Comparison of ENCODE assay signal across 2 cellular contexts in the genomic region with DNA sequence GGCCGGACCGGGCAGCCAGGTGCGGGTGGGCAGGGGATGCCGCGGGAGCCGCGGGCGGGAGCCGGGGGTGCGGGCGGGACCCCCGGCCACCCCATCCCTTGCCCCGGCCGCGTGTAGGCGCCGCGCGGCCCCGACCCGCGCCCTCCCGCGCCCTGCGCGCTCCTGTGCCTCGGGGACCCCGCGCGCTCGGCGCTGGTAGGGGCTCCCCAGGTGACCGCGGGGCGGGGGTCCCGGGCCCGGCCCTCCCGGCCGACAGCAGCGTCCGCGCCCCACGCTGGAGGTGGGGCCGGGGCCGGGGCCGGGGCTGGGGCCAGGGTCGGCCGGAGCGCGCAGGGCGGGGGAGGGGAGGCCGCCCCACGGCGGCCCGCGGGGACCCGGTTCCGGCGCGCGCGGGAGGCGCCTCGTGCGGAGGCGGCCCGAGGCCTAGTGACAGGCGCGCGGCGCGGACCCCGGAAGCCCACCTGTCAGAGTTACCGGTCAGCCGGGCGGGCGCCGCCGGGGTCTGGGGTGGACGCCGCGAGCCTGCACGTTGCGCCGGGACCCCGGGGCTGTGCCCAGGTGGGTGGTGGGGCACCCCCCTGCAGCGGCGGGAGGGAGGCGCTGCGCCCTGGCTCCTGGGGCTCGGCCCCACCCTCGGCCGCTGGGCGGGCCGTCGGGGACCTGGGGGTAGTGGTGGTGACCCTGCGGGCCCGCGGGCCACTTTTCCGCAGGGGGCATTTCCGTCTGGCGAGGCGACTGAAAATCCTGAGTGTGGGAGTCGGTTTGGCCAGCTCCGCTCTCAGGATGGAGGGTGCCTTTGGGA.
TF ChIP-seq lines count a peak whose summit lies in the region.

No MANE protein-coding gene starts in this region.

TF ChIP-seq in HEK293, 187 proteins besides CTCF, POLR2A, EP300 and RAD21 (continued from another document):
- TF ChIP-seq TSHZ1 (tag by site-specific recombination; IDR thresholded peaks at IDR 0.05; ENCODE audit: borderline replicate concordance) (no peak), ZNF501 (tag by site-specific recombination; IDR thresholded peaks at IDR 0.05) (no peak), ZBTB8A (tag by site-specific recombination; IDR thresholded peaks at IDR 0.05) (peak; percentile 44), ZIC2 (tag by site-specific recombination; IDR thresholded peaks at IDR 0.05) (peak; percentile 77), ZNF423 (tag by site-specific recombination; IDR thresholded peaks at IDR 0.05) (0 out of 2 replicates have a peak, but pooled peaks have one; percentile 34), ZFHX2 (tag by site-specific recombination; conservative IDR thresholded peaks at IDR 0.05) (peak; percentile 46), SP2 (tag by site-specific recombination; IDR thresholded peaks at IDR 0.05) (0 out of 2 replicates have a peak, but pooled peaks have one; percentile 20)

TF ChIP-seq in K562, 482 proteins besides CTCF, POLR2A, EP300 and RAD21 (continued from another document and continues in another):
- TF ChIP-seq MXD1 (CRISPR knock-in tag; IDR thresholded peaks at IDR 0.05; ENCODE audit: borderline replicate concordance, poor library complexity, severe bottlenecking) (no peak), PHTF2 (CRISPR knock-in tag; IDR thresholded peaks at IDR 0.05) (no peak), PHF8 (IDR thresholded peaks at IDR 0.05; ENCODE audit: borderline replicate concordance, low read length) (peak; percentile 34; the same call in 1 of the 2 replicates), CREM (IDR thresholded peaks at IDR 0.05; ENCODE audit: low read depth) (no peak), SNRNP70 (optimal IDR thresholded peaks at IDR 0.05; ENCODE audit: low read depth, low read length) (no peak), ELF1 (tag; IDR thresholded peaks at IDR 0.05) (peak; percentile 39; the same call in 1 of the 2 replicates), KDM2B (CRISPR knock-in tag; IDR thresholded peaks at IDR 0.05) (no peak), DIDO1 (tag; IDR thresholded peaks at IDR 0.05; ENCODE audit: low read depth) (no peak), CXXC5 (CRISPR knock-in tag; IDR thresholded peaks at IDR 0.05) (0 out of 2 replicates have a peak, but pooled peaks have one; percentile 55), SMAD4 (CRISPR knock-in tag; conservative IDR thresholded peaks at IDR 0.05) (0 out of 2 replicates have a peak, but pooled peaks have one; percentile 21), NFE2L1 (tag; IDR thresholded peaks at IDR 0.05; ENCODE audit: borderline replicate concordance, low read depth) (no peak), EZH2 (IDR thresholded peaks at IDR 0.05; ENCODE audit: borderline replicate concordance, low read depth, low read length) (no peak), PHF21A (IDR thresholded peaks at IDR 0.05; ENCODE audit: borderline replicate concordance, low read depth) (no peak), COPS2 (conservative IDR thresholded peaks at IDR 0.05) (no peak), SUPT5H (IDR thresholded peaks at IDR 0.05) (no peak), ETV5 (CRISPR knock-in tag; IDR thresholded peaks at IDR 0.05; ENCODE audit: low read depth) (no peak), JUND (IDR thresholded peaks at IDR 0.05; ENCODE audit: borderline replicate concordance, low read depth, low read length) (no peak), JUND (tag; IDR thresholded peaks at IDR 0.05; ENCODE audit: borderline replicate concordance, low read depth, low read length) (no peak), ZFP30 (CRISPR knock-in tag; IDR thresholded peaks at IDR 0.05; ENCODE audit: borderline replicate concordance) (no peak), HNRNPLL (IDR thresholded peaks at IDR 0.05; ENCODE audit: low read depth, low read length, poor library complexity, severe bottlenecking) (no peak), RBM34 (IDR thresholded peaks at IDR 0.05; ENCODE audit: borderline replicate concordance, insufficient read depth, low read length) (no peak), CLOCK (CRISPR knock-in tag; IDR thresholded peaks at IDR 0.05; ENCODE audit: borderline replicate concordance) (no peak), NFYB (IDR thresholded peaks at IDR 0.05; ENCODE audit: extremely low read depth, insufficient read length) (no peak), MAFK (IDR thresholded peaks at IDR 0.05; ENCODE audit: low read length) (no peak), CBX2 (IDR thresholded peaks at IDR 0.05; ENCODE audit: insufficient read depth, low read length, poor library complexity, severe bottlenecking) (no peak), ILK (tag; IDR thresholded peaks at IDR 0.05; ENCODE audit: borderline replicate concordance, low read depth) (no peak), RBM15 (IDR thresholded peaks at IDR 0.05; ENCODE audit: insufficient read depth, low read length) (no peak), NFXL1 (CRISPR knock-in tag; IDR thresholded peaks at IDR 0.05) (no peak), CBX1 (IDR thresholded peaks at IDR 0.05; ENCODE audit: low read depth) (no peak), GATA2 (CRISPR knock-in tag; IDR thresholded peaks at IDR 0.05) (no peak), RBM14 (IDR thresholded peaks at IDR 0.05; ENCODE audit: borderline replicate concordance, insufficient read depth, low read depth, low read length) (no peak), ZBTB1 (CRISPR knock-in tag; IDR thresholded peaks at IDR 0.05; ENCODE audit: borderline replicate concordance, low read depth) (no peak), POLR2G (IDR thresholded peaks at IDR 0.05; ENCODE audit: low read depth, low read length) (peak; percentile 65), E2F6 (IDR thresholded peaks at IDR 0.05; ENCODE audit: borderline replicate concordance in 1 of 2, extremely low read depth in 1 of 2, insufficient read depth in 1 of 2, insufficient read length in 1 of 2, low read depth in 1 of 2, low read length in 1 of 2, poor library complexity in 1 of 2, severe bottlenecking in 1 of 2) (peak in 1 of 2 experiments; percentile 82), IRF2 (CRISPR knock-in tag; IDR thresholded peaks at IDR 0.05) (no peak), HLTF (IDR thresholded peaks at IDR 0.05) (no peak), ARNT (IDR thresholded peaks at IDR 0.05) (no peak), CEBPB (tag; IDR thresholded peaks at IDR 0.05) (no peak), ETS1 (conservative IDR thresholded peaks at IDR 0.05; ENCODE audit: control insufficient read depth, low read depth, low read length) (0 out of 2 replicates have a peak, but pooled peaks have one; percentile 50), JUNB (CRISPR knock-in tag; conservative IDR thresholded peaks at IDR 0.05) (no peak), L3MBTL2 (IDR thresholded peaks at IDR 0.05) (peak; percentile 84), RBM22 (IDR thresholded peaks at IDR 0.05; ENCODE audit: low read depth, low read length, poor library complexity, severe bottlenecking) (no peak), ZNF395 (CRISPR knock-in tag; IDR thresholded peaks at IDR 0.05) (no peak), NFATC3 (IDR thresholded peaks at IDR 0.05) (no peak)
- TF ChIP-seq, protein P1, sequence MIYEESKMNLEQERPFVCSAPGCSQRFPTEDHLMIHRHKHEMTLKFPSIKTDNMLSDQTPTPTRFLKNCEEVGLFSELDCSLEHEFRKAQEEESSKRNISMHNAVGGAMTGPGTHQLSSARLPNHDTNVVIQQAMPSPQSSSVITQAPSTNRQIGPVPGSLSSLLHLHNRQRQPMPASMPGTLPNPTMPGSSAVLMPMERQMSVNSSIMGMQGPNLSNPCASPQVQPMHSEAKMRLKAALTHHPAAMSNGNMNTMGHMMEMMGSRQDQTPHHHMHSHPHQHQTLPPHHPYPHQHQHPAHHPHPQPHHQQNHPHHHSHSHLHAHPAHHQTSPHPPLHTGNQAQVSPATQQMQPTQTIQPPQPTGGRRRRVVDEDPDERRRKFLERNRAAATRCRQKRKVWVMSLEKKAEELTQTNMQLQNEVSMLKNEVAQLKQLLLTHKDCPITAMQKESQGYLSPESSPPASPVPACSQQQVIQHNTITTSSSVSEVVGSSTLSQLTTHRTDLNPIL (CRISPR knock-in tag; IDR thresholded peaks at IDR 0.05) = no peak
- TF ChIP-seq, protein P2, sequence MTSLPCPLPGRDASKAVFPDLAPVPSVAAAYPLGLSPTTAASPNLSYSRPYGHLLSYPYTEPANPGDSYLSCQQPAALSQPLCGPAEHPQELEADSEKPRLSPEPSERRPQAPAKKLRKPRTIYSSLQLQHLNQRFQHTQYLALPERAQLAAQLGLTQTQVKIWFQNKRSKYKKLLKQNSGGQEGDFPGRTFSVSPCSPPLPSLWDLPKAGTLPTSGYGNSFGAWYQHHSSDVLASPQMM (CRISPR knock-in tag; IDR thresholded peaks at IDR 0.05) = no peak
- TF ChIP-seq, protein P3, sequence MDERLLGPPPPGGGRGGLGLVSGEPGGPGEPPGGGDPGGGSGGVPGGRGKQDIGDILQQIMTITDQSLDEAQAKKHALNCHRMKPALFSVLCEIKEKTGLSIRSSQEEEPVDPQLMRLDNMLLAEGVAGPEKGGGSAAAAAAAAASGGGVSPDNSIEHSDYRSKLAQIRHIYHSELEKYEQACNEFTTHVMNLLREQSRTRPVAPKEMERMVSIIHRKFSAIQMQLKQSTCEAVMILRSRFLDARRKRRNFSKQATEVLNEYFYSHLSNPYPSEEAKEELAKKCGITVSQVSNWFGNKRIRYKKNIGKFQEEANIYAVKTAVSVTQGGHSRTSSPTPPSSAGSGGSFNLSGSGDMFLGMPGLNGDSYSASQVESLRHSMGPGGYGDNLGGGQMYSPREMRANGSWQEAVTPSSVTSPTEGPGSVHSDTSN (CRISPR knock-in tag; IDR thresholded peaks at IDR 0.05; ENCODE audit: low read depth) = no peak
- TF ChIP-seq, protein P3 (tag; conservative IDR thresholded peaks at IDR 0.05; ENCODE audit: low read depth) = no peak
- TF ChIP-seq, protein P4, sequence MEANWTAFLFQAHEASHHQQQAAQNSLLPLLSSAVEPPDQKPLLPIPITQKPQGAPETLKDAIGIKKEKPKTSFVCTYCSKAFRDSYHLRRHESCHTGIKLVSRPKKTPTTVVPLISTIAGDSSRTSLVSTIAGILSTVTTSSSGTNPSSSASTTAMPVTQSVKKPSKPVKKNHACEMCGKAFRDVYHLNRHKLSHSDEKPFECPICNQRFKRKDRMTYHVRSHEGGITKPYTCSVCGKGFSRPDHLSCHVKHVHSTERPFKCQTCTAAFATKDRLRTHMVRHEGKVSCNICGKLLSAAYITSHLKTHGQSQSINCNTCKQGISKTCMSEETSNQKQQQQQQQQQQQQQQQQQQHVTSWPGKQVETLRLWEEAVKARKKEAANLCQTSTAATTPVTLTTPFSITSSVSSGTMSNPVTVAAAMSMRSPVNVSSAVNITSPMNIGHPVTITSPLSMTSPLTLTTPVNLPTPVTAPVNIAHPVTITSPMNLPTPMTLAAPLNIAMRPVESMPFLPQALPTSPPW (CRISPR knock-in tag; IDR thresholded peaks at IDR 0.05) = peak; percentile 41
